Comparison of ENCODE assay signal across 14 cellular contexts in the genomic region with DNA sequence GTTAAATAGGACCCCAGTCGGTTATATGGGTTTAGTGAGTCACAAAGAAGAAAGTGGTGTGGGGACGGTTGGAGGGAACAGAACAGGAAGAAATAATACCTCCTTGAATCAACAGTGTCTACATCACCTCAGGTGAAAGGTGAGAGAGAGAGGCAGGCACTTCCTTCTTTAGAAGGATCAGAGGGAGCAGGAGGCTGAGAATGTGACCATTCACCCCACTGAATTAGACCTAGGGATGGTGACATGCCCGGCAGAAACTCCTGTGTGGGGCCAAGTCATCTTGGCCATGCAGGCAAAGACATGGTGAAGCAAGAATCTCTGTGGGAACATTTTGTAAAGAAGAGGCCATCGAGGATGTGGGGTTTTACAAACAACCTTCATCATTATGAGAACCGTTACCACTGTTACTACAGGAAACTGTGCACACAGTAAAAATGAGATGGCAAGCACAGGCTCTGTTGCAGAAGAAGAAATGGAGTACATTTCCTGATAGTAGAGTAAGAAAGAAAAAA.
DNase-seq lines count a peak whose midpoint lies in the region; ATAC-seq and FAIRE-seq lines count a peak whose summit lies in the region.
"Had no signal": no experiment of that assay in that cellular context is flagged by ENCODE, and none has a peak within 500 bp of the region (broad histone marks: within the 10 kb centered on the region; RNA-seq: fewer than 3 reads in every experiment).

No MANE protein-coding gene starts in this region.

- H3K27ac Mint-ChIP-seq in activated T-cell treated with anti-CD3 and anti-CD28 coated beads, Interleukin-2, amount 50 U/mL, for 24 hours = peak overlapping the region; percentile 90
- H3K27ac Mint-ChIP-seq in stimulated activated naive B cell treated with anti-CD40 and anti-IgM and Interleukin-4, amounts not matched to agents 10 μg/mL and 1 μg/mL and 100 μg/mL, for 72 hours = no peak overlapping the region

- ATAC-seq in stimulated activated naive B cell treated with anti-CD40 and anti-IgM and Interleukin-4, amounts not matched to agents 10 μg/mL and 1 μg/mL and 100 μg/mL, for 72 hours (replicated peaks) = no peak
- ATAC-seq: gastroesophageal sphincter, left lung had no signal

- no peak for FAIRE-seq in GM19239 (lab: Jason Lieb, UNC)
- FAIRE-seq: colon, TTC549 had no signal

- H3K36me3 Mint-ChIP-seq in activated T-cell treated with anti-CD3 and anti-CD28 coated beads, Interleukin-2, amount 50 U/mL, for 24 hours (ENCODE audit: low read depth) = no peaks in the 10 kb centered on the region
- H3K36me3 Mint-ChIP-seq in stimulated activated naive B cell treated with anti-CD40 and anti-IgM and Interleukin-4, amounts not matched to agents 10 μg/mL and 1 μg/mL and 100 μg/mL, for 72 hours = no peaks in the 10 kb centered on the region

- no peaks in the 10 kb centered on the region for H3K27me3 Mint-ChIP-seq in activated T-cell treated with anti-CD3 and anti-CD28 coated beads, Interleukin-2, amount 50 U/mL, for 24 hours
- H3K27me3 Mint-ChIP-seq in stimulated activated naive B cell treated with anti-CD40 and anti-IgM and Interleukin-4, amounts not matched to agents 10 μg/mL and 1 μg/mL and 100 μg/mL, for 72 hours = no peaks in the 10 kb centered on the region

- H3K4me1 Mint-ChIP-seq in activated T-cell treated with anti-CD3 and anti-CD28 coated beads, Interleukin-2, amount 50 U/mL, for 24 hours (ENCODE audit: low read depth) = peaks cover 73% of the 10 kb centered on the region
- H3K4me1 Mint-ChIP-seq in stimulated activated naive B cell treated with anti-CD40 and anti-IgM and Interleukin-4, amounts not matched to agents 10 μg/mL and 1 μg/mL and 100 μg/mL, for 72 hours = no peaks in the 10 kb centered on the region

- peaks cover 8% of the 10 kb centered on the region for H3K9me3 Mint-ChIP-seq in activated T-cell treated with anti-CD3 and anti-CD28 coated beads, Interleukin-2, amount 50 U/mL, for 24 hours
- peaks cover 0 to 5% of the 10 kb centered on the region in 2 donors for H3K9me3 Mint-ChIP-seq in stimulated activated naive B cell treated with anti-CD40 and anti-IgM and Interleukin-4, amounts not matched to agents 10 μg/mL and 1 μg/mL and 100 μg/mL, for 72 hours

- DNase-seq in stimulated activated naive CD4-positive, alpha-beta T cell (lab: John Stamatoyannopoulos, UW) = peak in 4 of 6 experiments; percentile 38 to 86 (median 80)
- no peak for DNase-seq in stimulated activated naive CD4-positive, alpha-beta T cell treated with Interleukin-2 at 50 U/mL for 16 hours (lab: John Stamatoyannopoulos, UW)
- peak; percentile 65 for DNase-seq in activated T-cell treated with anti-CD3 and anti-CD28 coated beads, Interleukin-2, amount 50 U/mL, for 24 hours
- DNase-seq in effector CD4-positive, alpha-beta T cell = peak; percentile 19
- DNase-seq in NCI-H1930 (lab: John Stamatoyannopoulos, UW) = no peak
- DNase-seq in GM19239 (ENCODE audit: insufficient read length, low spot score) = no peak
- DNase-seq in stimulated activated naive B cell treated with anti-CD40 and anti-IgM and Interleukin-4, amounts not matched to agents 10 μg/mL and 1 μg/mL and 100 μg/mL, for 72 hours = no peak
- no peak for DNase-seq in NCI-H146 treated with DMSO at 0.1 percent for 48 hours (lab: John Stamatoyannopoulos, UW; ENCODE audit: unreplicated experiment)
- DNase-seq: left lung, NCI-H2029 treated with DMSO at 0.1 percent for 48 hours, NCI-H524 had no signal

- peak overlapping the region; percentile 42 for H3K4me3 Mint-ChIP-seq in activated T-cell treated with anti-CD3 and anti-CD28 coated beads, Interleukin-2, amount 50 U/mL, for 24 hours
- H3K4me3 Mint-ChIP-seq in stimulated activated naive B cell treated with anti-CD40 and anti-IgM and Interleukin-4, amounts not matched to agents 10 μg/mL and 1 μg/mL and 100 μg/mL, for 72 hours = no peak overlapping the region

Comparison
In these comparisons a context has a peak if more than half of its experiments do, and no peak if none do; other contexts are left out.
1. DNase-seq: peak in stimulated activated naive CD4-positive, alpha-beta T cell (4 of 6), activated T-cell treated with anti-CD3 and anti-CD28 coated beads, Interleukin-2, amount 50 U/mL, for 24 hours (single experiment) and effector CD4-positive, alpha-beta T cell (single experiment); none in stimulated activated naive CD4-positive, alpha-beta T cell treated with Interleukin-2 at 50 U/mL for 16 hours (single experiment), NCI-H1930 (0 of 2), GM19239 (single experiment), stimulated activated naive B cell treated with anti-CD40 and anti-IgM and Interleukin-4, amounts not matched to agents 10 μg/mL and 1 μg/mL and 100 μg/mL, for 72 hours (single experiment) and NCI-H146 treated with DMSO at 0.1 percent for 48 hours (single experiment).